In the genomic region with DNA sequence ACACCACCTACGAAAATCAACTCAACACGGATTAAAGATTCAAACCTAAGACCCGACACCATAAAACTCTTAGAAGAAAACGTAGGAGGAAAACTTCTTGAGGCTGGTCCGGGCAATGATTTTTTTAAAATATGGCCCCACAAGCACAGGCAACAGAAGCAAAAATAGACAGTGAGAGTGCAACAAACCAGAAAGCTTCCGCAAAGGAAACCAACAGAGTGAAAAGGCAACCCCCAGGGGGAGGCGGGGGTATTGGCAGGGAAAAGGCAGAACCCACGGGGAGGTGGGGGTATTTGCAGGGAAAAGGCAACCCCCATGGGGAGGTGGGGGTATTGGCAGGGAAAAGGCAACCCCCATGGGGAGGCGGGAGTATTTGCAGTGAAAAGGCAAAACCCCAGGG, we compare ENCODE assay signal across 10 cellular contexts. TPM values are rescaled to one million over a fixed set of nuclear protein-coding genes. Genes with fewer than 3 reads are reported as not detected.
A peak's percentile ranks its signal among the peaks of the same experiment; 100 is the strongest.
DNase-seq lines count a peak whose midpoint lies in the region; ATAC-seq lines count a peak whose summit lies in the region.
"Had no signal": no experiment of that assay in that cellular context is flagged by ENCODE, and none has a peak within 500 bp of the region (broad histone marks: within the 10 kb centered on the region; RNA-seq: fewer than 3 reads in every experiment).

No MANE protein-coding gene starts in this region.

- no peak for ATAC-seq in activated T-helper 17 cell treated with anti-CD3 and anti-CD28 coated beads, Interleukin-2, amount 50 U/mL, for 72 hours (replicated peaks)
- ATAC-seq in stimulated activated naive B cell treated with anti-CD40 and anti-IgM and Interleukin-4, amounts not matched to agents 10 μg/mL and 1 μg/mL and 100 μg/mL, for 72 hours (replicated peaks) = peak; percentile 38 to 57
- ATAC-seq in GM19455 (IDR thresholded peaks at IDR 0.05; ENCODE audit: unreplicated experiment) = no peak
- ATAC-seq: SK-N-SH treated with all-trans-retinoic acid at 6 μM for 48 hours had no signal

- H3K36me3 Mint-ChIP-seq in activated naive CD4-positive, alpha-beta T cell treated with anti-CD3 and anti-CD28 coated beads, Interleukin-2, amount 10 ng/mL, durations not matched to agents 7 days and 5 days = peaks cover 2% of the 10 kb centered on the region
- H3K36me3 Mint-ChIP-seq in activated T-helper 17 cell treated with anti-CD3 and anti-CD28 coated beads, Interleukin-2, amount 50 U/mL, for 72 hours (ENCODE audit: low read depth) = no peaks in the 10 kb centered on the region
- peaks cover 0 to 2% of the 10 kb centered on the region in 2 donors for H3K36me3 Mint-ChIP-seq in stimulated activated naive B cell treated with anti-CD40 and anti-IgM and Interleukin-4, amounts not matched to agents 10 μg/mL and 1 μg/mL and 100 μg/mL, for 72 hours

- no peaks in the 10 kb centered on the region for H3K4me1 ChIP-seq in HUES64 (ENCODE audit: insufficient read depth, low read length)
- peaks cover 8% of the 10 kb centered on the region for H3K4me1 ChIP-seq in effector memory CD4-positive, alpha-beta T cell (ENCODE audit: control insufficient read depth, insufficient read depth, low read length, poor library complexity, severe bottlenecking)

- H3K4me3 ChIP-seq in HUES64 (ENCODE audit: low read length) = peak overlapping the region; percentile 35
- H3K4me3 ChIP-seq in effector memory CD4-positive, alpha-beta T cell (ENCODE audit: insufficient read depth, low read depth, low read length, poor library complexity, severe bottlenecking) = no peak overlapping the region

- H3K4me1 Mint-ChIP-seq in activated naive CD4-positive, alpha-beta T cell treated with anti-CD3 and anti-CD28 coated beads, Interleukin-2, amount 10 ng/mL, durations not matched to agents 7 days and 5 days = peaks cover 41% of the 10 kb centered on the region
- peaks cover 25% of the 10 kb centered on the region for H3K4me1 Mint-ChIP-seq in activated T-helper 17 cell treated with anti-CD3 and anti-CD28 coated beads, Interleukin-2, amount 50 U/mL, for 72 hours
- H3K4me1 Mint-ChIP-seq in stimulated activated naive B cell treated with anti-CD40 and anti-IgM and Interleukin-4, amounts not matched to agents 10 μg/mL and 1 μg/mL and 100 μg/mL, for 72 hours = peaks cover 29 to 49% of the 10 kb centered on the region in 2 donors

- CTCF ChIA-PET in activated naive CD4-positive, alpha-beta T cell treated with anti-CD3 and anti-CD28 coated beads, Interleukin-2, amount 10 ng/mL, durations not matched to agents 7 days and 5 days (lab: Charles Lee) = no interaction called here

- WGBS in HUES64 = 75% methylated on average over 9 of the region's 9 CpGs

- DNase-seq in activated naive CD4-positive, alpha-beta T cell treated with anti-CD3 and anti-CD28 coated beads, Interleukin-2, amount 10 ng/mL, durations not matched to agents 7 days and 5 days = no peak
- DNase-seq in activated naive CD4-positive, alpha-beta T cell treated with Interleukin-2 at 50 U/mL for 16 hours = no peak
- DNase-seq in stimulated activated naive B cell treated with anti-CD40 and anti-IgM and Interleukin-4, amounts not matched to agents 10 μg/mL and 1 μg/mL and 100 μg/mL, for 72 hours = no peak
- DNase-seq in effector memory CD4-positive, alpha-beta T cell = no peak
- no peak for DNase-seq in DMS153 (lab: John Stamatoyannopoulos, UW)
- DNase-seq: cortex of kidney had no signal

- no peak overlapping the region; the same call in 1 of the 2 replicates for H3K9ac ChIP-seq in HUES64 (ENCODE audit: low read depth, low read length)

- peak overlapping the region; percentile 78 for H3K27ac Mint-ChIP-seq in activated naive CD4-positive, alpha-beta T cell treated with anti-CD3 and anti-CD28 coated beads, Interleukin-2, amount 10 ng/mL, durations not matched to agents 7 days and 5 days
- H3K27ac Mint-ChIP-seq in activated T-helper 17 cell treated with anti-CD3 and anti-CD28 coated beads, Interleukin-2, amount 50 U/mL, for 72 hours = peak overlapping the region; percentile 58
- H3K27ac Mint-ChIP-seq in stimulated activated naive B cell treated with anti-CD40 and anti-IgM and Interleukin-4, amounts not matched to agents 10 μg/mL and 1 μg/mL and 100 μg/mL, for 72 hours = peak overlapping the region; percentile 94

- peak overlapping the region; percentile 23; the same call in 1 of the 2 replicates for H3K27ac ChIP-seq in HUES64 (ENCODE audit: low read depth, low read length)
- no peak overlapping the region for H3K27ac ChIP-seq in effector memory CD4-positive, alpha-beta T cell (ENCODE audit: insufficient read depth, low read length, poor library complexity, severe bottlenecking)

- peaks cover 14% of the 10 kb centered on the region for H3K9me3 ChIP-seq in HUES64 (ENCODE audit: insufficient read depth, low read depth, low read length)
- no peaks in the 10 kb centered on the region for H3K9me3 ChIP-seq in effector memory CD4-positive, alpha-beta T cell (ENCODE audit: control insufficient read depth, low read length)

- H3K36me3 ChIP-seq in HUES64 (ENCODE audit: insufficient read depth, low read length) = no peaks in the 10 kb centered on the region
- no peaks in the 10 kb centered on the region for H3K36me3 ChIP-seq in effector memory CD4-positive, alpha-beta T cell (ENCODE audit: control insufficient read depth, insufficient read depth, low read length)

- H3K27me3 Mint-ChIP-seq in activated naive CD4-positive, alpha-beta T cell treated with anti-CD3 and anti-CD28 coated beads, Interleukin-2, amount 10 ng/mL, durations not matched to agents 7 days and 5 days = peaks cover 35% of the 10 kb centered on the region
- H3K27me3 Mint-ChIP-seq in activated T-helper 17 cell treated with anti-CD3 and anti-CD28 coated beads, Interleukin-2, amount 50 U/mL, for 72 hours = peaks cover 7% of the 10 kb centered on the region
- no peaks in the 10 kb centered on the region for H3K27me3 Mint-ChIP-seq in stimulated activated naive B cell treated with anti-CD40 and anti-IgM and Interleukin-4, amounts not matched to agents 10 μg/mL and 1 μg/mL and 100 μg/mL, for 72 hours

- peaks cover 2% of the 10 kb centered on the region for H3K9me3 Mint-ChIP-seq in activated naive CD4-positive, alpha-beta T cell treated with anti-CD3 and anti-CD28 coated beads, Interleukin-2, amount 10 ng/mL, durations not matched to agents 7 days and 5 days
- no peaks in the 10 kb centered on the region for H3K9me3 Mint-ChIP-seq in activated T-helper 17 cell treated with anti-CD3 and anti-CD28 coated beads, Interleukin-2, amount 50 U/mL, for 72 hours
- H3K9me3 Mint-ChIP-seq in stimulated activated naive B cell treated with anti-CD40 and anti-IgM and Interleukin-4, amounts not matched to agents 10 μg/mL and 1 μg/mL and 100 μg/mL, for 72 hours = no peaks in the 10 kb centered on the region

- peaks cover 8% of the 10 kb centered on the region for H3K27me3 ChIP-seq in HUES64 (ENCODE audit: insufficient read depth, low read length)
- no peaks in the 10 kb centered on the region for H3K27me3 ChIP-seq in effector memory CD4-positive, alpha-beta T cell (replicated peaks; ENCODE audit: control insufficient read depth, insufficient read depth, low read length, poor library complexity, severe bottlenecking)

- H3K4me3 Mint-ChIP-seq in activated naive CD4-positive, alpha-beta T cell treated with anti-CD3 and anti-CD28 coated beads, Interleukin-2, amount 10 ng/mL, durations not matched to agents 7 days and 5 days = peak overlapping the region; percentile 2
- peak overlapping the region; percentile 35 for H3K4me3 Mint-ChIP-seq in activated T-helper 17 cell treated with anti-CD3 and anti-CD28 coated beads, Interleukin-2, amount 50 U/mL, for 72 hours
- peak overlapping the region; percentile 44 to 59 for H3K4me3 Mint-ChIP-seq in stimulated activated naive B cell treated with anti-CD40 and anti-IgM and Interleukin-4, amounts not matched to agents 10 μg/mL and 1 μg/mL and 100 μg/mL, for 72 hours

RNA-seq across cellular contexts. Expression of gene FBRSL1, which starts 20.5 kb away (rescaled TPM):
- polyA plus RNA-seq in HUES64 (2013, experiment 1 of 2) = 59.9 TPM
- 46.1 TPM for polyA plus RNA-seq in HUES64 (2013, experiment 2 of 2)
- 10 to 100 TPM; 34.7 to 38.7 TPM for total RNA-seq in activated T-helper 17 cell treated with anti-CD3 and anti-CD28 coated beads, Interleukin-2, amount 50 U/mL, for 72 hours

Comparison
In these comparisons a context has a peak if more than half of its experiments do, and no peak if none do; other contexts are left out.
1. ATAC-seq: peak in stimulated activated naive B cell treated with anti-CD40 and anti-IgM and Interleukin-4, amounts not matched to agents 10 μg/mL and 1 μg/mL and 100 μg/mL, for 72 hours (2 of 2); none in activated T-helper 17 cell treated with anti-CD3 and anti-CD28 coated beads, Interleukin-2, amount 50 U/mL, for 72 hours (single experiment) and GM19455 (single experiment).
2. Peak in every context shown above with its lines, with median percentiles within 50 percentile points of each other: H3K27ac Mint-ChIP-seq and H3K4me3 Mint-ChIP-seq.